Comparison of ENCODE assay signal across 13 cellular contexts in genomic region chr2:28247326-28247725, GRCh38.
DNase-seq lines count a peak whose midpoint lies in the region; ATAC-seq and TF ChIP-seq lines count a peak whose summit lies in the region.
"Had no signal": no experiment of that assay in that cellular context is flagged by ENCODE, and none has a peak within 500 bp of the region (broad histone marks: within the 10 kb centered on the region; RNA-seq: fewer than 3 reads in every experiment).

No MANE protein-coding gene starts in this region.

- ATAC-seq in effector memory CD8-positive, alpha-beta T cell (replicated peaks): no peak
- ATAC-seq in lower lobe of right lung (no peak), HG03045 (IDR thresholded peaks at IDR 0.05; ENCODE audit: unreplicated experiment) (no peak), GM19395 (IDR thresholded peaks at IDR 0.05; ENCODE audit: unreplicated experiment) (no peak)
- ATAC-seq: activated T-helper 17 cell treated with anti-CD3 and anti-CD28 coated beads, Interleukin-2, amount 50 U/mL, for 72 hours had no signal

- H3K4me3 ChIP-seq in BLaER1 treated with 17β-estradiol and CSF1 and Interleukin-3, amounts not matched to agents 10 nM and 100 nM: 0 out of 20 replicates have a peak overlapping the region, but pooled peaks of 1 of the 10 experiments have one; percentile 16
- no peak overlapping the region for H3K4me3 ChIP-seq in CD8-positive, alpha-beta memory T cell (ENCODE audit: low read length)
- no peak overlapping the region for H3K4me3 ChIP-seq in lower lobe of right lung
- H3K4me3 ChIP-seq: neural progenitor cell had no signal

- H3K9ac ChIP-seq in BLaER1 treated with 17β-estradiol and CSF1 and Interleukin-3, amounts not matched to agents 10 nM and 100 nM: peak overlapping the region in 8 of 11 experiments; percentile 18 to 71 (median 58); a peak in 13 of 22 replicates
- H3K9ac ChIP-seq: neural progenitor cell had no signal

- H4K20me1 ChIP-seq in BLaER1 treated with 17β-estradiol and CSF1 and Interleukin-3, amounts not matched to agents 10 nM and 100 nM: no peaks in the 10 kb centered on the region

- H3K27ac ChIP-seq in BLaER1 treated with 17β-estradiol and CSF1 and Interleukin-3, amounts not matched to agents 10 nM and 100 nM: peak overlapping the region in 8 of 11 experiments; percentile 53 to 83 (median 70); a peak in 16 of 22 replicates
- no peak overlapping the region for H3K27ac ChIP-seq in CD8-positive, alpha-beta memory T cell (ENCODE audit: low read depth, low read length)
- no peak overlapping the region for H3K27ac ChIP-seq in lower lobe of right lung
- H3K27ac ChIP-seq: neural progenitor cell had no signal

- intact Hi-C loops in lower lobe of right lung (cut with DNase I): no loop called here

- no peaks in the 10 kb centered on the region for H3K27me3 Mint-ChIP-seq in CD8-positive, alpha-beta memory T cell
- H3K27me3 Mint-ChIP-seq in effector memory CD8-positive, alpha-beta T cell: no peaks in the 10 kb centered on the region
- H3K27me3 Mint-ChIP-seq: activated T-helper 17 cell treated with anti-CD3 and anti-CD28 coated beads, Interleukin-2, amount 50 U/mL, for 72 hours; type B pancreatic cell had no signal

- H3K4me1 ChIP-seq in BLaER1 treated with 17β-estradiol and CSF1 and Interleukin-3, amounts not matched to agents 10 nM and 100 nM: peaks cover 35 to 71% (median 61%) of the 10 kb centered on the region in 10 experiments
- H3K4me1 ChIP-seq in CD8-positive, alpha-beta memory T cell (ENCODE audit: insufficient read depth, low read length): peaks cover 13% of the 10 kb centered on the region
- no peaks in the 10 kb centered on the region for H3K4me1 ChIP-seq in lower lobe of right lung
- H3K4me1 ChIP-seq: neural progenitor cell had no signal

- peaks cover 0 to 28% (median 4%) of the 10 kb centered on the region in 11 experiments; a peak in 12 of 22 replicates for H3K36me3 ChIP-seq in BLaER1 treated with 17β-estradiol and CSF1 and Interleukin-3, amounts not matched to agents 10 nM and 100 nM
- H3K36me3 ChIP-seq in CD8-positive, alpha-beta memory T cell (ENCODE audit: insufficient read depth, low read length): no peaks in the 10 kb centered on the region
- H3K36me3 ChIP-seq in lower lobe of right lung: peaks cover under 1% of the 10 kb centered on the region
- H3K36me3 ChIP-seq: neural progenitor cell had no signal

- H3K9me3 ChIP-seq in BLaER1 treated with 17β-estradiol and CSF1 and Interleukin-3, amounts not matched to agents 10 nM and 100 nM (replicated peaks in 1 of 11): no peaks in the 10 kb centered on the region
- H3K9me3 ChIP-seq in CD8-positive, alpha-beta memory T cell (ENCODE audit: low read length): no peaks in the 10 kb centered on the region
- no peaks in the 10 kb centered on the region for H3K9me3 ChIP-seq in lower lobe of right lung

- no peak for DNase-seq in CD8-positive, alpha-beta memory T cell
- DNase-seq in NCI-H2171 (lab: John Stamatoyannopoulos, UW) (peak; percentile 82), lower lobe of right lung (no peak)
- no peak for DNase-seq in effector memory CD8-positive, alpha-beta T cell
- DNase-seq: NCI-H748 treated with DMSO at 0.1 percent for 48 hours; stimulated activated CD4-positive, alpha-beta T cell treated with anti-CD3 and anti-CD28 coated beads, Interleukin-4, amount 100 ng/mL, for 24 hours; T-helper 9 cell had no signal

- no peak overlapping the region for H3K4me3 Mint-ChIP-seq in CD8-positive, alpha-beta memory T cell
- H3K4me3 Mint-ChIP-seq in effector memory CD8-positive, alpha-beta T cell: no peak overlapping the region
- H3K4me3 Mint-ChIP-seq: activated T-helper 17 cell treated with anti-CD3 and anti-CD28 coated beads, Interleukin-2, amount 50 U/mL, for 72 hours; neural progenitor cell; type B pancreatic cell had no signal

- H3K27ac Mint-ChIP-seq in CD8-positive, alpha-beta memory T cell: peak overlapping the region in 7 of 8 donors; percentile 16 to 80 (median 48)
- H3K27ac Mint-ChIP-seq in effector memory CD8-positive, alpha-beta T cell: peak overlapping the region; percentile 72 to 83
- H3K27ac Mint-ChIP-seq: activated T-helper 17 cell treated with anti-CD3 and anti-CD28 coated beads, Interleukin-2, amount 50 U/mL, for 72 hours; neural progenitor cell; type B pancreatic cell had no signal

- no peaks in the 10 kb centered on the region for H3K27me3 ChIP-seq in BLaER1 treated with 17β-estradiol and CSF1 and Interleukin-3, amounts not matched to agents 10 nM and 100 nM
- H3K27me3 ChIP-seq in CD8-positive, alpha-beta memory T cell (ENCODE audit: insufficient read depth, low read length, poor library complexity, severe bottlenecking): no peaks in the 10 kb centered on the region
- H3K27me3 ChIP-seq in lower lobe of right lung (ENCODE audit: low read depth): no peaks in the 10 kb centered on the region
- H3K27me3 ChIP-seq: neural progenitor cell had no signal

- no peak for TF ChIP-seq CTCF in lower lobe of right lung (IDR thresholded peaks at IDR 0.05)

- no peaks in the 10 kb centered on the region for H3K9me3 Mint-ChIP-seq in CD8-positive, alpha-beta memory T cell
- H3K9me3 Mint-ChIP-seq in effector memory CD8-positive, alpha-beta T cell: no peaks in the 10 kb centered on the region
- H3K9me3 Mint-ChIP-seq: activated T-helper 17 cell treated with anti-CD3 and anti-CD28 coated beads, Interleukin-2, amount 50 U/mL, for 72 hours; neural progenitor cell; type B pancreatic cell had no signal

- POLR2A ChIA-PET in CD8-positive, alpha-beta memory T cell (lab: Charles Lee): no interaction called here

- H3K36me3 Mint-ChIP-seq in CD8-positive, alpha-beta memory T cell: peaks cover 0 to 25% (median 2%) of the 10 kb centered on the region in 3 donors
- peaks cover 8% of the 10 kb centered on the region for H3K36me3 Mint-ChIP-seq in effector memory CD8-positive, alpha-beta T cell (ENCODE audit: insufficient read depth)

- H3K4me2 ChIP-seq in BLaER1 treated with 17β-estradiol and CSF1 and Interleukin-3, amounts not matched to agents 10 nM and 100 nM: peak overlapping the region; percentile 55 to 96 (median 86)
- H3K4me2 ChIP-seq: neural progenitor cell had no signal

- CTCF ChIA-PET in CD8-positive, alpha-beta memory T cell (lab: Charles Lee): no interaction called here

- H3K4me1 Mint-ChIP-seq in CD8-positive, alpha-beta memory T cell: peaks cover 22 to 36% (median 33%) of the 10 kb centered on the region in 3 donors
- peaks cover 9 to 17% of the 10 kb centered on the region in 2 donors for H3K4me1 Mint-ChIP-seq in effector memory CD8-positive, alpha-beta T cell (ENCODE audit: low read depth in 2 of 2)
- H3K4me1 Mint-ChIP-seq: neural progenitor cell had no signal

Comparison
In these comparisons a context has a peak if more than half of its experiments do, and no peak if none do; other contexts are left out.
1. H3K27ac ChIP-seq: peak in BLaER1 treated with 17β-estradiol and CSF1 and Interleukin-3, amounts not matched to agents 10 nM and 100 nM (8 of 11); none in CD8-positive, alpha-beta memory T cell (single experiment) and lower lobe of right lung (single experiment).